2 cellular contexts compared by ENCODE assay signal in genomic region chr19:46433470-46433869, GRCh38. TPM values are rescaled to one million over a fixed set of nuclear protein-coding genes. Genes with fewer than 3 reads are reported as not detected.
"Had no signal": no experiment of that assay in that cellular context is flagged by ENCODE, and none has a peak within 500 bp of the region (broad histone marks: within the 10 kb centered on the region; RNA-seq: fewer than 3 reads in every experiment).

No MANE protein-coding gene starts in this region.

RNA-seq across cellular contexts. Expression of gene PNMA8C, which starts 4.7 kb away (rescaled TPM):
- total RNA-seq: GM23248, H4 had no signal
- polyA plus RNA-seq: GM23248 had no signal

RNA-seq across cellular contexts. Expression of gene CCDC8, which starts 20.1 kb away (rescaled TPM):
- total RNA-seq: H4 had no signal

RNA-seq across cellular contexts. Expression of gene PNMA8A, which starts 37.9 kb away (rescaled TPM):
- total RNA-seq: H4 had no signal
